In the genomic region with DNA sequence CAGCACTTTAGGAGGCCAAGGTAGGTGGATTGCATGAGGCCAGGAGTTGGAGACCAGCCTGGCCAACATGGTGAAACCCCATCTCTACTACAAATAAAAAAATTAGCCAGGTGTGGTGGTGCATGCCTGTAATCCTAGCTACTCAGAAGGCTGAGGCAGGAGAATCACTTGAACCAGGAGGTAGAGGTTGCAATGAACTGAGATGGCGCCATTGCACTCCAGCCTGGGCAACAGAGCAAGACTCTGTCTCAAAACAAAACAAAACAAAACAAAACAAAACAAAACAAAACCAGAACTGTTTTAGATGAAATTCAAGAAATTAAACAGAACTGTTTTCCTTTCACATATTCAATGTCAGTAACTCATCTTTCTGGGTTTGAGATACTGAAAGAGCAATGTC, we compare ENCODE assay signal across 7 cellular contexts. TPM values are rescaled to one million over a fixed set of nuclear protein-coding genes. Genes with fewer than 3 reads are reported as not detected.
A peak's percentile ranks its signal among the peaks of the same experiment; 100 is the strongest.
DNase-seq lines count a peak whose midpoint lies in the region; ATAC-seq, FAIRE-seq and TF ChIP-seq lines count a peak whose summit lies in the region.
"Not testable (repeated sequence)": the region's sequence is repeated elsewhere in the genome, so short reads cannot be mapped to it uniquely, and the experiment has no call there.

No MANE protein-coding gene starts in this region.

- in situ Hi-C loops in K562 (cut with MboI); HepG2 (cut with HindIII; ENCODE audit: extremely low pct_ligation_motif_present, low pct_unique_long_range_greater_than_20kb): not testable (repeated sequence)

- not testable (repeated sequence) for H3K9ac ChIP-seq in BLaER1; HCT116 (ENCODE audit: low read length); K562 (ENCODE audit: insufficient read depth in 1 of 2, low read depth in 2 of 2, low read length in 2 of 2); HepG2 (ENCODE audit: insufficient read depth, low read depth, low read length); parathyroid adenoma

- DNase-seq in HCT116 (ENCODE audit: low read depth, low spot score); WTC11 (ENCODE audit: low spot score); K562 (ENCODE audit: extremely low read depth in 1 of 4, low spot score in 3 of 4); HepG2 (ENCODE audit: low spot score): not testable (repeated sequence)
- peak; percentile 17 for DNase-seq in Right ventricle myocardium inferior (ENCODE audit: missing footprints)

- TF ChIP-seq CTCF in HCT116 (IDR thresholded peaks at IDR 0.05 in 2 of 3, conservative IDR thresholded peaks at IDR 0.05 in 1 of 3; ENCODE audit: borderline replicate concordance in 1 of 3, insufficient read depth in 1 of 3, low read depth in 2 of 3, low read length in 2 of 3); WTC11 (IDR thresholded peaks at IDR 0.05); K562 (IDR thresholded peaks at IDR 0.05 in 2 of 3, conservative IDR thresholded peaks at IDR 0.05 in 1 of 3; ENCODE audit: insufficient read depth in 2 of 3, low read depth in 1 of 3, low read length in 3 of 3); parathyroid adenoma (IDR thresholded peaks at IDR 0.05): not testable (repeated sequence)
- TF ChIP-seq CTCF in HepG2 (CRISPR knock-in tag; IDR thresholded peaks at IDR 0.05), result 0 out of 2 replicates have a peak, but pooled peaks have one; percentile 21

- H2AFZ ChIP-seq in HCT116 (ENCODE audit: low read depth, low read length, poor library complexity, severe bottlenecking); HepG2 (ENCODE audit: low read length): not testable (repeated sequence)
- H2AFZ ChIP-seq in K562 (ENCODE audit: low read depth, low read length) (peak overlapping the region; percentile 63), parathyroid adenoma (peak overlapping the region; percentile 28)

- not testable (repeated sequence) for H3K27ac Mint-ChIP-seq in WTC11

- BruUV-seq in HCT116 (replicated peaks; lab: Mats Ljungman, UMichigan); K562 (replicated peaks; lab: Mats Ljungman, UMichigan); HepG2 (replicated peaks; lab: Mats Ljungman, UMichigan): not testable (repeated sequence)

- H3K4me2 ChIP-seq in BLaER1, result peak overlapping the region; percentile 40
- H3K4me2 ChIP-seq in HCT116 (ENCODE audit: low read length); parathyroid adenoma (ENCODE audit: low read length): not testable (repeated sequence)
- H3K4me2 ChIP-seq in K562 (ENCODE audit: insufficient read depth, low read length), result peak overlapping the region; percentile 59
- H3K4me2 ChIP-seq in HepG2 (ENCODE audit: low read depth, low read length), result peak overlapping the region; percentile 58

- not testable (repeated sequence) for H3K36me3 Mint-ChIP-seq in WTC11

- intact Hi-C loops in HCT116 (cut with micrococcal nuclease); K562 (cut with micrococcal nuclease); Right ventricle myocardium inferior (cut with DNase I); HepG2 (cut with micrococcal nuclease; ENCODE audit: unreplicated experiment): not testable (repeated sequence)

- H3K4me3 ChIP-seq in BLaER1; HCT116 (replicated peaks in 1 of 2; ENCODE audit: low read depth in 1 of 2, low read length in 2 of 2); K562; HepG2 (replicated peaks in 1 of 3; ENCODE audit: insufficient read depth in 1 of 3, low read depth in 2 of 3, low read length in 3 of 3); parathyroid adenoma (ENCODE audit: low read depth, low read length): not testable (repeated sequence)

- RAD21 ChIA-PET in HCT116 (lab: Charles Lee; ENCODE audit: low non-redundant PET in 1 of 2, low total read pairs in 2 of 2, uncharacterized antibody in 2 of 2, unreplicated experiment in 2 of 2), result not testable (repeated sequence)

- not testable (repeated sequence) for TF ChIP-seq POLR2A in HCT116 (IDR thresholded peaks at IDR 0.05; ENCODE audit: borderline replicate concordance, extremely low read depth, insufficient read depth, insufficient read length); K562 (conservative IDR thresholded peaks at IDR 0.05); HepG2 (IDR thresholded peaks at IDR 0.05; ENCODE audit: insufficient read depth in 1 of 2, low read depth in 2 of 2, low read length in 2 of 2)

- not testable (repeated sequence) for H3K4me3 Mint-ChIP-seq in WTC11

- H3K27me3 Mint-ChIP-seq in WTC11 (ENCODE audit: low read depth), result not testable (repeated sequence)

- TF ChIP-seq EP300 in K562 (IDR thresholded peaks at IDR 0.05; ENCODE audit: low read length); HepG2 (IDR thresholded peaks at IDR 0.05; ENCODE audit: low read depth in 2 of 2, low read length in 2 of 2); HepG2 (CRISPR knock-in tag; IDR thresholded peaks at IDR 0.05; ENCODE audit: borderline replicate concordance): not testable (repeated sequence)

- not testable (repeated sequence) for FAIRE-seq in K562 (lab: Jason Lieb, UNC); HepG2 (lab: Jason Lieb, UNC)

- POLR2A ChIA-PET in HCT116 (lab: Charles Lee); WTC11 (lab: Charles Lee); K562 (lab: Yijun Ruan, JAX); HepG2 (lab: Yijun Ruan, JAX): not testable (repeated sequence)

- H3K36me3 ChIP-seq in BLaER1; HCT116 (ENCODE audit: control insufficient read depth in 1 of 2, insufficient read depth in 2 of 2, low read length in 2 of 2); K562 (ENCODE audit: control insufficient read depth, insufficient read depth, low read length); HepG2 (replicated peaks in 1 of 2; ENCODE audit: control insufficient read depth in 1 of 2, insufficient read depth in 2 of 2, low read length in 2 of 2); parathyroid adenoma (ENCODE audit: control insufficient read depth, insufficient read depth, low read length): not testable (repeated sequence)

- H3K9me2 ChIP-seq in HCT116 (ENCODE audit: insufficient read depth), result not testable (repeated sequence)

- CTCF ChIA-PET in HCT116 (lab: Charles Lee); WTC11 (lab: Charles Lee); K562 (lab: Yijun Ruan, JAX; ENCODE audit: low intra/inter-chr PET ratio); HepG2 (lab: Yijun Ruan, JAX; ENCODE audit: low intra/inter-chr PET ratio, low total read pairs): not testable (repeated sequence)

- WGBS in K562 (ENCODE audit: insufficient coverage, low coverage, missing lambda C conversion rate), result 67% methylated on average over 1 of the region's 1 CpG
- 29% methylated on average over 1 of the region's 1 CpG for WGBS in HepG2 (ENCODE audit: low lambda C conversion rate)

- not testable (repeated sequence) for H3K27ac ChIP-seq in BLaER1; HCT116 (ENCODE audit: low read depth, low read length); K562 (ENCODE audit: extremely low read depth, low read depth, low read length); HepG2 (ENCODE audit: extremely low read length, insufficient read depth, low read length); parathyroid adenoma

- not testable (repeated sequence) for H3K79me2 ChIP-seq in HCT116 (ENCODE audit: insufficient read depth, low read length); K562 (ENCODE audit: control insufficient read depth, insufficient read depth, low read length); HepG2 (ENCODE audit: insufficient read depth, low read length); parathyroid adenoma

- not testable (repeated sequence) for ATAC-seq in HCT116, WTC11, Right ventricle myocardium inferior
- ATAC-seq in K562 (peak; percentile 33), HepG2 (peak; percentile 21; the same call in 1 of the 3 replicates)

- TF ChIP-seq RAD21 in HCT116 (IDR thresholded peaks at IDR 0.05; ENCODE audit: low read depth), result 0 out of 2 replicates have a peak, but pooled peaks have one; percentile 4
- TF ChIP-seq RAD21 in K562 (CRISPR knock-in tag; conservative IDR thresholded peaks at IDR 0.05 in 1 of 2, IDR thresholded peaks at IDR 0.05 in 1 of 2); HepG2 (CRISPR knock-in tag; IDR thresholded peaks at IDR 0.05): not testable (repeated sequence)

- not testable (repeated sequence) for H3K4me1 Mint-ChIP-seq in WTC11

- not testable (repeated sequence) for H3K9me1 ChIP-seq in K562 (ENCODE audit: control insufficient read depth, insufficient read depth, low read length)

- not testable (repeated sequence) for H3K9me3 Mint-ChIP-seq in WTC11

- H4K20me1 ChIP-seq in BLaER1; HCT116 (ENCODE audit: insufficient read depth); K562 (replicated peaks; ENCODE audit: control insufficient read depth, insufficient read depth, low read length); HepG2 (ENCODE audit: insufficient read depth, low read length): not testable (repeated sequence)

- H3K4me1 ChIP-seq in BLaER1 (peaks cover 56% of the 10 kb centered on the region), HepG2 (ENCODE audit: insufficient read depth, low read length) (peaks cover 36% of the 10 kb centered on the region)
- not testable (repeated sequence) for H3K4me1 ChIP-seq in HCT116 (ENCODE audit: control insufficient read depth in 1 of 2, insufficient read depth in 2 of 2, low read length in 2 of 2); K562 (replicated peaks in 1 of 2; ENCODE audit: control insufficient read depth in 2 of 2, insufficient read depth in 2 of 2, low read length in 2 of 2); parathyroid adenoma

- H3K27me3 ChIP-seq in BLaER1; HCT116 (ENCODE audit: insufficient read depth, low read length); K562 (ENCODE audit: control insufficient read depth in 2 of 2, insufficient read depth in 2 of 2, low read length in 2 of 2); HepG2 (ENCODE audit: control insufficient read depth in 1 of 2, insufficient read depth in 2 of 2, low read length in 2 of 2); parathyroid adenoma (ENCODE audit: control insufficient read depth, insufficient read depth, low read length): not testable (repeated sequence)

- H3K9me3 ChIP-seq in BLaER1; HCT116 (ENCODE audit: control insufficient read depth in 1 of 2, insufficient read depth in 1 of 2, low read depth in 1 of 2, low read length in 2 of 2); K562 (replicated peaks; ENCODE audit: control insufficient read depth, insufficient read depth, low read depth, low read length); HepG2 (ENCODE audit: low read length); parathyroid adenoma (ENCODE audit: control insufficient read depth, low read length): not testable (repeated sequence)

RNA-seq across cellular contexts. Expression of gene GUSB, which starts 6.5 kb away (rescaled TPM):
- total RNA-seq in HCT116 (2021; ENCODE audit: unreplicated experiment), result 31.5 TPM
- polyA plus RNA-seq in HCT116 (2012), result 57.6 and 66.1 TPM in 2 replicates
- total RNA-seq in WTC11 (2021), result 40.8 to 45.4 TPM (median 42.3 TPM) in 3 replicates
- total RNA-seq in K562 (2011; cell fraction: chromatin; rRNA removed; ENCODE audit: low replicate concordance), result 200 and 412 TPM in 2 replicates
- 373 and 423 TPM in 2 replicates for total RNA-seq in K562 (2011; cell fraction: nucleolus; rRNA removed)
- 234 and 282 TPM in 2 replicates for total RNA-seq in K562 (2011; cell fraction: nucleoplasm; rRNA removed)
- 50.2 and 52.1 TPM in 2 replicates for total RNA-seq in K562 (2014; rRNA removed)
- total RNA-seq in K562 (2014; rRNA removed; fragmentation: Illumina TruSeq; extraction: Trizol), result 42.0 and 45.8 TPM in 2 replicates
- 57.6 and 60.1 TPM in 2 replicates for total RNA-seq in K562 (2015; rRNA removed; fragmentation: Illumina TruSeq; extraction: Trizol)
- total RNA-seq in K562 (2021), result 89.4 and 101 TPM in 2 replicates
- 71.2 and 76.6 TPM in 2 replicates for polyA plus RNA-seq in K562 (2011; rRNA removed)
- polyA plus RNA-seq in K562 (2011; cell fraction: cytosol; rRNA removed), result 69.7 and 117 TPM in 2 replicates
- polyA plus RNA-seq in K562 (2011; cell fraction: nucleus; rRNA removed), result 294 and 516 TPM in 2 replicates
- polyA plus RNA-seq in K562 (2012), result 88.4 and 131 TPM in 2 replicates
- polyA plus RNA-seq in K562 (2014; fragmentation: Illumina TruSeq; extraction: Trizol), result 79.5 and 81.8 TPM in 2 replicates
- 10 to 100 TPM; 22.7 to 24.2 TPM for polyA plus RNA-seq in K562 (2014; fragmentation: Nextera tagmentation; extraction: Ambion mirVana)
- 80.9 and 102 TPM in 2 replicates for polyA plus RNA-seq in K562 (2014; rRNA removed)
- polyA minus RNA-seq in K562 (2011; rRNA and poly(A)+ RNA removed), result 50.9 and 87.7 TPM in 2 replicates
- 43.3 and 54.1 TPM in 2 replicates for polyA minus RNA-seq in K562 (2011; cell fraction: cytosol; rRNA and poly(A)+ RNA removed)
- polyA minus RNA-seq in K562 (2011; cell fraction: nucleus; rRNA and poly(A)+ RNA removed), result 41.5 and 59.5 TPM in 2 replicates
- 18.3 TPM for total RNA-seq in Right ventricle myocardium inferior
- total RNA-seq in HepG2 (2016; rRNA removed; fragmentation: Illumina TruSeq; extraction: Trizol), result 8.8 and 18.8 TPM in 2 replicates
- 11.7 and 12.8 TPM in 2 replicates for total RNA-seq in HepG2 (2016; cell fraction: cytosol; rRNA removed; fragmentation: Illumina TruSeq; extraction: Trizol; ENCODE audit: low read depth)
- total RNA-seq in HepG2 (2016; cell fraction: insoluble cytoplasmic fraction; rRNA removed; fragmentation: Illumina TruSeq; extraction: Trizol), result 7.4 and 20.2 TPM in 2 replicates
- 9.2 and 10.8 TPM in 2 replicates for total RNA-seq in HepG2 (2016; cell fraction: membrane; rRNA removed; fragmentation: Illumina TruSeq; extraction: Trizol)
- 26.0 and 31.3 TPM in 2 replicates for total RNA-seq in HepG2 (2016; cell fraction: nucleus; rRNA removed; fragmentation: Illumina TruSeq; extraction: Trizol)
- polyA plus RNA-seq in HepG2 (2011; rRNA removed), result 57.6 and 60.0 TPM in 2 replicates
- 46.9 and 57.2 TPM in 2 replicates for polyA plus RNA-seq in HepG2 (2011; cell fraction: cytosol; rRNA removed)
- polyA plus RNA-seq in HepG2 (2011; cell fraction: nucleus; rRNA removed), result 214 and 218 TPM in 2 replicates
- polyA plus RNA-seq in HepG2 (2012), result 46.7 and 48.2 TPM in 2 replicates
- 9.4 and 10.5 TPM in 2 replicates for polyA plus RNA-seq in HepG2 (2016; cell fraction: cytosol; fragmentation: Illumina TruSeq; extraction: Trizol; ENCODE audit: low read depth)
- 14.4 and 16.6 TPM in 2 replicates for polyA plus RNA-seq in HepG2 (2016; cell fraction: insoluble cytoplasmic fraction; fragmentation: Illumina TruSeq; extraction: Trizol; ENCODE audit: low read depth)
- 10.4 and 12.2 TPM in 2 replicates for polyA plus RNA-seq in HepG2 (2016; cell fraction: membrane; fragmentation: Illumina TruSeq; extraction: Trizol; ENCODE audit: low read depth)
- polyA plus RNA-seq in HepG2 (2016; cell fraction: nucleus; fragmentation: Illumina TruSeq; extraction: Trizol; ENCODE audit: insufficient read depth, low read depth), result 88.4 and 99.7 TPM in 2 replicates
- polyA minus RNA-seq in HepG2 (2011; rRNA and poly(A)+ RNA removed; ENCODE audit: low replicate concordance), result 85.0 and 99.2 TPM in 2 replicates
- polyA minus RNA-seq in HepG2 (2011; cell fraction: cytosol; rRNA and poly(A)+ RNA removed), result 18.2 and 24.4 TPM in 2 replicates
- polyA minus RNA-seq in HepG2 (2011; cell fraction: nucleus; rRNA and poly(A)+ RNA removed), result 23.9 and 27.4 TPM in 2 replicates
